Comparison of ENCODE assay signal across 18 cellular contexts in the genomic region with DNA sequence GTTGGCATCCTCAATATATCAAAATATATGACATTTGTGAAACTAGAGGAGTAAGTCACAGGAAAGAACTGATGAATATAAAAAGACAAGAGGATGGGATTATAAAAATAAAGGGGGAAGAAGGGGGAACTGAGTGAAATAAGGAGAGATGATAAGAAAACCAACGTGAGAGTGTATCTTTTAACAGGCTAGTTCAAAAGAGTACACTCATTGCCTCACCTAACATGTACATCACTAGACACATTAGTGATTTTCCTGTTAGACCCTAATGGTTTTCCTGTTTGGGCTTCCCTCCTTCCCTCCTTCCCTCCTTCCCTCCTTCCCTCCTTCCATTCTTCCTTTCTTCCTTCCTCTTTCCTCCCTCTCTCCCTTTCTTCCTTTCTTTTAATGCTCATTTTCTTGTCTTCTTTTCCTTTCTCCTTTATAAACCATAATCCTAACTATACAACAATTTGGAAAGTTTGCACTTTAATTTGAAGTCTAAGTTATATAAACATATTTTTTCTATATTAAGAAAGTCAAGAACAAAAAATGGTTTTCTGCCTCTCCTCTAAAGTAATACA. TPM values are rescaled to one million over a fixed set of nuclear protein-coding genes. Genes with fewer than 3 reads are reported as not detected.
"Had no signal": no experiment of that assay in that cellular context is flagged by ENCODE, and none has a peak within 500 bp of the region (broad histone marks: within the 10 kb centered on the region; RNA-seq: fewer than 3 reads in every experiment).

No MANE protein-coding gene starts in this region.

- H3K4me1 Mint-ChIP-seq: nephron progenitor cell had no signal

- H3K27ac ChIP-seq: epithelial cell of prostate, esophagus squamous epithelium, stomach, thoracic aorta, transverse colon had no signal

- H3K36me3 Mint-ChIP-seq: naive thymus-derived CD4-positive, alpha-beta T cell had no signal

- H3K27me3 ChIP-seq: esophagus squamous epithelium, sigmoid colon, stomach, transverse colon had no signal

- H3K4me3 ChIP-seq: esophagus squamous epithelium, sigmoid colon, stomach, thoracic aorta, transverse colon had no signal

- H3K4me1 ChIP-seq: stomach had no signal

- DNase-seq: effector memory CD8-positive, alpha-beta T cell; esophagus squamous epithelium; left colon; left ventricle myocardium superior; naive thymus-derived CD4-positive, alpha-beta T cell; nephron progenitor cell; posterior cingulate gyrus; sigmoid colon; small intestine; stimulated activated CD4-positive, alpha-beta T cell treated with anti-CD3 and anti-CD28 coated beads, Interleukin-12 subunit alpha, Interleukin-12 subunit beta, amount 100 ng/mL, for 4 hours; stimulated activated naive CD4-positive, alpha-beta T cell; stomach; substantia nigra; transverse colon had no signal

- ATAC-seq: effector memory CD8-positive, alpha-beta T cell; left colon; naive thymus-derived CD4-positive, alpha-beta T cell had no signal

- H3K9me3 Mint-ChIP-seq: effector memory CD8-positive, alpha-beta T cell; naive thymus-derived CD4-positive, alpha-beta T cell had no signal

- H3K27ac Mint-ChIP-seq: dendritic cell treated with granulocyte-macrophage colony-stimulating factor and Interleukin-4, amounts not matched to agents 40 ng/mL and 50 ng/mL, for 4 days; effector memory CD8-positive, alpha-beta T cell; nephron progenitor cell had no signal

- H3K36me3 ChIP-seq: esophagus squamous epithelium, sigmoid colon, stomach, thoracic aorta, transverse colon had no signal

- H3K4me3 Mint-ChIP-seq: dendritic cell treated with granulocyte-macrophage colony-stimulating factor and Interleukin-4, amounts not matched to agents 40 ng/mL and 50 ng/mL, for 4 days; effector memory CD8-positive, alpha-beta T cell; naive thymus-derived CD4-positive, alpha-beta T cell; nephron progenitor cell had no signal

- H3K27me3 Mint-ChIP-seq: dendritic cell treated with granulocyte-macrophage colony-stimulating factor and Interleukin-4, amounts not matched to agents 40 ng/mL and 50 ng/mL, for 4 days had no signal

RNA-seq across cellular contexts. Expression of gene FSIP1, which starts 35.8 kb away (rescaled TPM):
- total RNA-seq: mesenteric fat pad had no signal
